1 cellular context compared by ENCODE assay signal in genomic region chr14:90624228-90624627, GRCh38.
TF ChIP-seq lines count a peak whose summit lies in the region.

No MANE protein-coding gene starts in this region.

TF ChIP-seq in H1, 55 proteins besides CTCF, POLR2A, EP300 and RAD21:
- no peak for TF ChIP-seq E2F6 (IDR thresholded peaks at IDR 0.05)
- no peak for TF ChIP-seq CEBPB (IDR thresholded peaks at IDR 0.05; ENCODE audit: low read depth, low read length)
- no peak for TF ChIP-seq NRF1 (IDR thresholded peaks at IDR 0.05; ENCODE audit: low read depth, low read length)
- TF ChIP-seq FOSL1 (IDR thresholded peaks at IDR 0.05; ENCODE audit: insufficient read depth, low read depth, low read length), result no peak
- no peak for TF ChIP-seq CHD2 (IDR thresholded peaks at IDR 0.05; ENCODE audit: low read length)
